1 cellular context compared by ENCODE assay signal in the genomic region with DNA sequence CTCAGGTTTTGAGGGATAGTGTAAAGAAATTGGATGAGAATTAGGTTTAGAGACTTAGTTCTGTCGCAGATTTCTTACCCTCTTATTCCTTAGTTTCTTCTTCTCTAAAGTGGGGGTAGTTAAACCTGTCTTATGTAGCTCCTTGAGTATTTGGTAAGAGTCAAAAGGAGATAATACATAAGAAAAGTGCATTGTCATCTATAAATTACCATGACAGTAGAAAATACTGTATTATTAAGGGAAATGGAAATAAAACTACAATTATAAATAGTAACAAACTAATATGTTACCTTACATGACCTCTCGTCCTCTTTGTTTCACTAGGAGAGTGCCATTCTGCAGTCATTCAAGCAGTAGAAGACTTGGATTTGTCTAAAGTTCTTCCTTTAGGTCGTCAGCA.
TF ChIP-seq lines count a peak whose summit lies in the region.

No MANE protein-coding gene starts in this region.

TF ChIP-seq in HepG2, 621 proteins besides CTCF, POLR2A, EP300 and RAD21 (continued from another document):
- TF ChIP-seq MIER3 (CRISPR knock-in tag; IDR thresholded peaks at IDR 0.05; ENCODE audit: borderline replicate concordance) (no peak), KDM6A (CRISPR knock-in tag; IDR thresholded peaks at IDR 0.05; ENCODE audit: low read depth) (no peak), MAFF (IDR thresholded peaks at IDR 0.05; ENCODE audit: low read depth, low read length) (peak; percentile 36; the same call in 1 of the 2 replicates), ZNF788 (CRISPR knock-in tag; IDR thresholded peaks at IDR 0.05; ENCODE audit: borderline replicate concordance) (no peak), MAFK (conservative IDR thresholded peaks at IDR 0.05 in 1 of 2, IDR thresholded peaks at IDR 0.05 in 1 of 2; ENCODE audit: low read length in 2 of 2) (peak; percentile 13 to 70; a peak in 2 of 4 replicates), FOXK1 (CRISPR knock-in tag; IDR thresholded peaks at IDR 0.05; ENCODE audit: borderline replicate concordance, low read depth) (no peak), MTF1 (CRISPR knock-in tag; IDR thresholded peaks at IDR 0.05) (no peak), CBX5 (CRISPR knock-in tag; IDR thresholded peaks at IDR 0.05; ENCODE audit: borderline replicate concordance) (no peak), FOXP1 (IDR thresholded peaks at IDR 0.05) (no peak), FOXP1 (CRISPR knock-in tag; IDR thresholded peaks at IDR 0.05) (no peak)
